1 cellular context compared by ENCODE assay signal in genomic region chr20:1320902-1321653, GRCh38.
TF ChIP-seq lines count a peak whose summit lies in the region.

No MANE protein-coding gene starts in this region.

TF ChIP-seq in K562, 482 proteins besides CTCF, POLR2A, EP300 and RAD21:
- TF ChIP-seq EZH2 (IDR thresholded peaks at IDR 0.05; ENCODE audit: borderline replicate concordance, low read depth, low read length): no peak
- TF ChIP-seq MAX (CRISPR knock-in tag; IDR thresholded peaks at IDR 0.05): 0 out of 2 replicates have a peak, but pooled peaks have one; percentile 21
- no peak for TF ChIP-seq PRMT5 (CRISPR knock-in tag; IDR thresholded peaks at IDR 0.05)
- TF ChIP-seq E2F5 (CRISPR knock-in tag; IDR thresholded peaks at IDR 0.05): no peak
- TF ChIP-seq ELK1 (CRISPR knock-in tag; IDR thresholded peaks at IDR 0.05): no peak
- no peak for TF ChIP-seq TEAD4 (IDR thresholded peaks at IDR 0.05; ENCODE audit: low read length)
- no peak for TF ChIP-seq TEAD4 (CRISPR knock-in tag; IDR thresholded peaks at IDR 0.05; ENCODE audit: borderline replicate concordance)
- no peak for TF ChIP-seq TCF7 (IDR thresholded peaks at IDR 0.05; ENCODE audit: borderline replicate concordance)
